ENCODE assay signal across 9 cellular contexts in the genomic region with DNA sequence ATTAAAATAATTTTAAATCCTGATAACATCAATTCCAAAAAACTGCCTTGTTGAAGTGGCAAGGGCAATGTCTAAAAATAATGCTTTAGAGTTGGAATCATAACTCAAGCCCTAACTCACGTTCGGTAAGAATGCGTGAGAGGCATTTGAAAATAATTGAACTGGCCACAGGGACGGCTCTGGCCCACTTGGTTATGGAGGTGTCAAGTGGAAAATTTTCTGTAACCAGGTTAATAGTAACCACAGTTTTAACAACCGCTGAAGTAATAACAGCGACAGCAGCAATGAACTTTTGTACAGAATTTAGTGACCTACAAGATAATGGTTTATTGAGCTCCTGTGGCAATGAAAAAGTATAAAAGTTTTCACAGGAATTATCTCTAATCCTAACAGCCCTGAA.
DNase-seq lines count a peak whose midpoint lies in the region; TF ChIP-seq lines count a peak whose summit lies in the region.
"Had no signal": no experiment of that assay in that cellular context is flagged by ENCODE, and none has a peak within 500 bp of the region (broad histone marks: within the 10 kb centered on the region; RNA-seq: fewer than 3 reads in every experiment).

No MANE protein-coding gene starts in this region.

- peaks cover 9% of the 10 kb centered on the region for H3K36me3 ChIP-seq in brain microvascular endothelial cell (replicated peaks)
- peaks cover 75% of the 10 kb centered on the region for H3K36me3 ChIP-seq in mesodermal cell (ENCODE audit: control insufficient read depth, insufficient read depth, low read length)
- no peaks in the 10 kb centered on the region for H3K36me3 ChIP-seq in urinary bladder (ENCODE audit: insufficient read depth)

- H3K4me1 Mint-ChIP-seq in activated naive CD4-positive, alpha-beta T cell treated with anti-CD3 and anti-CD28 coated beads, Interleukin-2, amount 10 ng/mL, durations not matched to agents 7 days and 5 days: peaks cover 99% of the 10 kb centered on the region

- no peak for DNase-seq in activated naive CD4-positive, alpha-beta T cell treated with anti-CD3 and anti-CD28 coated beads, Interleukin-2, amount 10 ng/mL, durations not matched to agents 7 days and 5 days
- DNase-seq in activated naive CD4-positive, alpha-beta T cell (lab: John Stamatoyannopoulos, UW): no peak
- DNase-seq in brain microvascular endothelial cell: no peak
- no peak for DNase-seq in foreskin fibroblast
- DNase-seq in NCI-H774 (lab: John Stamatoyannopoulos, UW): no peak
- no peak for DNase-seq in medulla oblongata (ENCODE audit: extremely low spot score)
- DNase-seq: MM.1S had no signal

- H3K4me3 ChIP-seq in brain microvascular endothelial cell (ENCODE audit: low read depth, low read length) (no peak overlapping the region), mesodermal cell (ENCODE audit: extremely low read depth, insufficient read depth, low read length, poor library complexity, severe bottlenecking) (no peak overlapping the region), urinary bladder (ENCODE audit: low read depth, low read length) (no peak overlapping the region), foreskin fibroblast (ENCODE audit: low read depth in 1 of 2, low read length in 2 of 2) (peak overlapping the region in 1 of 2 donors; percentile 15)

- H3K27me3 Mint-ChIP-seq in activated naive CD4-positive, alpha-beta T cell treated with anti-CD3 and anti-CD28 coated beads, Interleukin-2, amount 10 ng/mL, durations not matched to agents 7 days and 5 days: no peaks in the 10 kb centered on the region

- H3K9me3 ChIP-seq in mesodermal cell (ENCODE audit: control insufficient read depth, low read length): no peaks in the 10 kb centered on the region

- H3K27ac ChIP-seq in brain microvascular endothelial cell (peak overlapping the region; percentile 89), mesodermal cell (ENCODE audit: low read depth, low read length, severe bottlenecking) (peak overlapping the region; percentile 75), urinary bladder (ENCODE audit: low read depth) (peak overlapping the region; percentile 95)

- WGBS in mesodermal cell (ENCODE audit: insufficient coverage in 2 of 2), 2 experiments: 95 to 98% methylated on average over 4 of the region's 6 CpGs
- WGBS in urinary bladder: 52% methylated on average over 6 of the region's 6 CpGs

- no peaks in the 10 kb centered on the region for H3K9me3 Mint-ChIP-seq in activated naive CD4-positive, alpha-beta T cell treated with anti-CD3 and anti-CD28 coated beads, Interleukin-2, amount 10 ng/mL, durations not matched to agents 7 days and 5 days

- H3K27ac Mint-ChIP-seq in activated naive CD4-positive, alpha-beta T cell treated with anti-CD3 and anti-CD28 coated beads, Interleukin-2, amount 10 ng/mL, durations not matched to agents 7 days and 5 days: peak overlapping the region; percentile 95

- TF ChIP-seq CTCF in brain microvascular endothelial cell (IDR thresholded peaks at IDR 0.05; ENCODE audit: low read depth, low read length, missing control alignments) (no peak), foreskin fibroblast (IDR thresholded peaks at IDR 0.05; ENCODE audit: low read depth, low read length) (no peak)

- H3K4me3 Mint-ChIP-seq in activated naive CD4-positive, alpha-beta T cell treated with anti-CD3 and anti-CD28 coated beads, Interleukin-2, amount 10 ng/mL, durations not matched to agents 7 days and 5 days: peak overlapping the region; percentile 96

- in situ Hi-C loops in brain microvascular endothelial cell (cut with HindIII; ENCODE audit: low pct_ligation_motif_present, low sequenced_read_pairs): no loop called here

- peaks cover 87% of the 10 kb centered on the region for H3K36me3 Mint-ChIP-seq in activated naive CD4-positive, alpha-beta T cell treated with anti-CD3 and anti-CD28 coated beads, Interleukin-2, amount 10 ng/mL, durations not matched to agents 7 days and 5 days

- H3K4me1 ChIP-seq in mesodermal cell (ENCODE audit: control insufficient read depth, insufficient read depth, low read length, poor library complexity, severe bottlenecking) (peaks cover 61% of the 10 kb centered on the region), urinary bladder (ENCODE audit: insufficient read depth) (peaks cover 6% of the 10 kb centered on the region)

- CTCF ChIA-PET in activated naive CD4-positive, alpha-beta T cell treated with anti-CD3 and anti-CD28 coated beads, Interleukin-2, amount 10 ng/mL, durations not matched to agents 7 days and 5 days (lab: Charles Lee): interaction anchor here (0.6 to 11.5 kb wide), 7 partner anchors 11 to 185 kb away, joined by 3 to 108 read pairs (median 5); no protein-coding TSS in a partner anchor

- H3K27me3 ChIP-seq in brain microvascular endothelial cell (replicated peaks): no peaks in the 10 kb centered on the region
